ENCODE assay signal across 10 cellular contexts in genomic region chr20:237479-237878, GRCh38. TPM values are rescaled to one million over a fixed set of nuclear protein-coding genes. Genes with fewer than 3 reads are reported as not detected.
DNase-seq lines count a peak whose midpoint lies in the region; ATAC-seq and TF ChIP-seq lines count a peak whose summit lies in the region.
"Had no signal": no experiment of that assay in that cellular context is flagged by ENCODE, and none has a peak within 500 bp of the region (broad histone marks: within the 10 kb centered on the region; RNA-seq: fewer than 3 reads in every experiment).

No MANE protein-coding gene starts in this region.

- no peaks in the 10 kb centered on the region for H3K36me3 ChIP-seq in OCI-LY7 (ENCODE audit: insufficient read depth, low read length)

- H3K27ac Mint-ChIP-seq in T-cell, result peak overlapping the region; percentile 85 to 91
- H3K27ac Mint-ChIP-seq in stimulated activated naive CD8-positive, alpha-beta T cell treated with anti-CD3 and anti-CD28 coated beads, Interleukin-15, Interleukin-2, amounts not matched to agents 100 ng/mL and 50 ng/mL, for 24 hours, result peak overlapping the region; percentile 34

- peak; percentile 23 to 26 for DNase-seq in activated CD4-positive, alpha-beta T cell treated with anti-CD3 and anti-CD28 coated beads for 4 hours
- DNase-seq in activated CD4-positive, alpha-beta T cell treated with anti-CD3 and anti-CD28 coated beads for 1 hour, result no peak
- DNase-seq in T-cell (peak in 2 of 34 experiments; percentile 1 to 10), germinal center (ENCODE audit: low spot score) (peak; percentile 11), 8988T (no peak), AG08396 (ENCODE audit: low spot score) (no peak), OCI-LY7 (ENCODE audit: low spot score) (no peak)

- CTCF ChIA-PET in T-cell (lab: Charles Lee), result interaction anchor here in 1 of 2 donors (0.8 to 1.0 kb wide), 2 partner anchors 25 to 116 kb away, joined by 3 read pairs; no protein-coding TSS in a partner anchor
- CTCF ChIA-PET in OCI-LY7 (lab: Charles Lee; ENCODE audit: unreplicated experiment), result no interaction called here

- H3K36me3 Mint-ChIP-seq in T-cell, result no peaks in the 10 kb centered on the region
- no peaks in the 10 kb centered on the region for H3K36me3 Mint-ChIP-seq in stimulated activated naive CD8-positive, alpha-beta T cell treated with anti-CD3 and anti-CD28 coated beads, Interleukin-15, Interleukin-2, amounts not matched to agents 100 ng/mL and 50 ng/mL, for 24 hours (ENCODE audit: low read depth)

- peaks cover 0 to 2% of the 10 kb centered on the region in 2 donors for H3K27me3 Mint-ChIP-seq in T-cell
- no peaks in the 10 kb centered on the region for H3K27me3 Mint-ChIP-seq in stimulated activated naive CD8-positive, alpha-beta T cell treated with anti-CD3 and anti-CD28 coated beads, Interleukin-15, Interleukin-2, amounts not matched to agents 100 ng/mL and 50 ng/mL, for 24 hours

- no peaks in the 10 kb centered on the region for H3K9me3 ChIP-seq in OCI-LY7 (ENCODE audit: low read length)
- H3K9me3 ChIP-seq: A549 had no signal

- H3K4me1 ChIP-seq in OCI-LY7 (ENCODE audit: insufficient read depth, low read length, poor library complexity, severe bottlenecking), result no peaks in the 10 kb centered on the region
- H3K4me1 ChIP-seq: A549 had no signal

- H3K79me2 ChIP-seq in OCI-LY7 (ENCODE audit: insufficient read depth, low read depth, low read length), result no peaks in the 10 kb centered on the region

- ATAC-seq in T-cell (replicated peaks in 1 of 4), result peak; percentile 71 to 80 (median 76)
- ATAC-seq: A549 had no signal

- no TSS peak for BruUV-seq in OCI-LY7 (replicated peaks; lab: Mats Ljungman, UMichigan)

- POLR2A ChIA-PET in T-cell (lab: Charles Lee) (interaction anchor here in 1 of 2 donors (0.5 kb wide), 1 partner anchor 904 kb away, joined by 4 read pairs; no protein-coding TSS in a partner anchor), OCI-LY7 (lab: Charles Lee) (no interaction called here)

- no peak overlapping the region for H3K4me2 ChIP-seq in OCI-LY7 (ENCODE audit: low read length)
- H3K4me2 ChIP-seq: A549 had no signal

- H3K4me3 ChIP-seq in OCI-LY7 (ENCODE audit: low read depth, low read length, poor library complexity, severe bottlenecking), result no peak overlapping the region
- H3K4me3 ChIP-seq: A549 had no signal

- no peak overlapping the region for H3K27ac ChIP-seq in OCI-LY7 (ENCODE audit: low read depth, low read length, poor library complexity, severe bottlenecking)
- H3K27ac ChIP-seq: A549 had no signal

- no peak for TF ChIP-seq CTCF in OCI-LY7 (conservative IDR thresholded peaks at IDR 0.05; ENCODE audit: low read length)

- H3K4me3 Mint-ChIP-seq in T-cell, result peak overlapping the region; percentile 59 to 84 (median 71)
- peak overlapping the region; percentile 40 for H3K4me3 Mint-ChIP-seq in stimulated activated naive CD8-positive, alpha-beta T cell treated with anti-CD3 and anti-CD28 coated beads, Interleukin-15, Interleukin-2, amounts not matched to agents 100 ng/mL and 50 ng/mL, for 24 hours

- no peaks in the 10 kb centered on the region for H4K20me1 ChIP-seq in OCI-LY7 (ENCODE audit: insufficient read depth, low read length)

- H3K4me1 Mint-ChIP-seq in T-cell, result peaks cover 22 to 27% (median 26%) of the 10 kb centered on the region in 3 donors
- peaks cover 22% of the 10 kb centered on the region for H3K4me1 Mint-ChIP-seq in stimulated activated naive CD8-positive, alpha-beta T cell treated with anti-CD3 and anti-CD28 coated beads, Interleukin-15, Interleukin-2, amounts not matched to agents 100 ng/mL and 50 ng/mL, for 24 hours (ENCODE audit: low read depth)

- no peak overlapping the region for H2AFZ ChIP-seq in OCI-LY7 (ENCODE audit: low read length)

- intact Hi-C loops in OCI-LY7 (cut with micrococcal nuclease; ENCODE audit: unreplicated experiment), result no loop called here

- H3K9me3 Mint-ChIP-seq in T-cell, result no peaks in the 10 kb centered on the region
- H3K9me3 Mint-ChIP-seq in stimulated activated naive CD8-positive, alpha-beta T cell treated with anti-CD3 and anti-CD28 coated beads, Interleukin-15, Interleukin-2, amounts not matched to agents 100 ng/mL and 50 ng/mL, for 24 hours, result no peaks in the 10 kb centered on the region

- H3K9me2 ChIP-seq in OCI-LY7 (ENCODE audit: insufficient read depth, low read length), result no peaks in the 10 kb centered on the region

RNA-seq across cellular contexts. Expression of gene DEFB129, which starts 10.4 kb away (rescaled TPM):
- total RNA-seq in T-cell, result not detected
- total RNA-seq in OCI-LY7 (2014; rRNA removed; shearing (Covaris generic)), result not detected in 2 replicates
- total RNA-seq in OCI-LY7 (2022), result not detected in 2 replicates
- total RNA-seq: kidney epithelial cell had no signal

RNA-seq across cellular contexts. Expression of gene DEFB132, which starts 20.0 kb away (rescaled TPM):
- total RNA-seq in T-cell (not detected), OCI-LY7 (2022) (not detected in 2 replicates)
- total RNA-seq in OCI-LY7 (2014; rRNA removed; shearing (Covaris generic)), result not detected in 2 replicates
- total RNA-seq: kidney epithelial cell had no signal

RNA-seq across cellular contexts. Expression of gene DEFB128, which starts 48.0 kb away (rescaled TPM):
- total RNA-seq in T-cell, result not detected
- total RNA-seq in OCI-LY7 (2014; rRNA removed; shearing (Covaris generic)), result not detected in 2 replicates
- total RNA-seq in OCI-LY7 (2022), result not detected in 2 replicates
- total RNA-seq: kidney epithelial cell had no signal

RNA-seq across cellular contexts. Expression of gene C20orf96, which starts 53.1 kb away (rescaled TPM):
- total RNA-seq in T-cell (1 to 10 TPM; 2.5 to 3.2 (median 2.8) TPM), OCI-LY7 (2022) (12.6 and 13.1 TPM in 2 replicates)
- total RNA-seq in OCI-LY7 (2014; rRNA removed; shearing (Covaris generic)), result 2.6 and 6.3 TPM in 2 replicates

RNA-seq across cellular contexts. Expression of gene ZCCHC3, which starts 59.9 kb away (rescaled TPM):
- total RNA-seq in T-cell, result 10 to 100 TPM; 16.7 to 30.2 (median 27.3) TPM
- total RNA-seq in OCI-LY7 (2014; rRNA removed; shearing (Covaris generic)), result 39.8 and 45.3 TPM in 2 replicates
- 34.8 and 35.6 TPM in 2 replicates for total RNA-seq in OCI-LY7 (2022)

Comparison
In these comparisons a context has a peak if more than half of its experiments do, and no peak if none do; other contexts are left out.
1. DNase-seq: peak in activated CD4-positive, alpha-beta T cell treated with anti-CD3 and anti-CD28 coated beads for 4 hours (2 of 2) and germinal center (single experiment); none in activated CD4-positive, alpha-beta T cell treated with anti-CD3 and anti-CD28 coated beads for 1 hour (single experiment), 8988T (single experiment), AG08396 (single experiment) and OCI-LY7 (single experiment).